Comparison of ENCODE assay signal across 13 cellular contexts in the genomic region with DNA sequence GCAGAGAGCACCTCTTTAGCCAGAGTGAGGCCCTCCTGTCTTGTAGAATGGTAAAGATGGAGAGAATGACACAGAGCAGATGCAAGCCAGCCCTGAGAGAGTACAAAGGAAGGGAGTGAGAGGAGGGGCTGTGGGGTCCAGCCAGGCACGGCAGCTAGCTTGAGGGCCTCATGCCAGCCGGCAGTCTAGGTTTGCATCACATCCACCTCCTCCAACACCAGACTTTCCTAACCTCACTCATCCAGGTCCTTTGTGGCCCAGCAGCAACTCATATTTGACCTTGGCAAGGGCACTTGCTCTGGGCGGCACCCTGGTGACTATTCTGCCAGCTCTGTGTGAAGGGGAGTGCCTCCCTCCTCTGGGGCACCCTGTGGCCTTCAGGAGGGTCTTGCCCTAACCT. TPM values are rescaled to one million over a fixed set of nuclear protein-coding genes. Genes with fewer than 3 reads are reported as not detected.
A peak's percentile ranks its signal among the peaks of the same experiment; 100 is the strongest.
DNase-seq lines count a peak whose midpoint lies in the region; ATAC-seq and TF ChIP-seq lines count a peak whose summit lies in the region.
"Had no signal": no experiment of that assay in that cellular context is flagged by ENCODE, and none has a peak within 500 bp of the region (broad histone marks: within the 10 kb centered on the region; RNA-seq: fewer than 3 reads in every experiment).

No MANE protein-coding gene starts in this region.

- DNase-seq in GM23338 (ENCODE audit: low spot score) (no peak), heart right ventricle (peak in 1 of 2 donors; percentile 37), renal cortical epithelial cell (ENCODE audit: low read depth) (peak; percentile 48), left colon (no peak)
- DNase-seq in activated T-helper 1 cell treated with anti-CD3 and anti-CD28 coated beads, Interleukin-12 subunit alpha, Interleukin-12 subunit beta, Interleukin-2, Interleukin-4 antibody, amounts not matched to agents 30 ng/mL and 10 ng/mL and 1 ng/mL, durations not matched to agents 14 hours and 24 hours and 36 hours (ENCODE audit: low spot score) = no peak
- DNase-seq: dermis blood vessel endothelial cell, NCI-H1436 treated with DMSO at 0.1 percent for 48 hours had no signal

- H3K4me1 ChIP-seq in GM23338 (ENCODE audit: insufficient read depth) = peaks cover 16% of the 10 kb centered on the region
- H3K4me1 ChIP-seq in heart right ventricle = peaks cover 19 to 76% (median 47%) of the 10 kb centered on the region in 9 donors

- no peak overlapping the region for H3K4me2 ChIP-seq in GM23338

- no peak overlapping the region for H3K27ac ChIP-seq in GM23338 (ENCODE audit: low read depth)
- peak overlapping the region; percentile 61 to 91 (median 86) for H3K27ac ChIP-seq in heart right ventricle
- H3K27ac ChIP-seq: VCaP had no signal

- H4K20me1 ChIP-seq in GM23338 (replicated peaks; ENCODE audit: insufficient read depth) = no peaks in the 10 kb centered on the region

- H3K79me2 ChIP-seq in GM23338 (replicated peaks; ENCODE audit: insufficient read depth) = no peaks in the 10 kb centered on the region

- intact Hi-C loops in activated T-helper 1 cell treated with anti-CD3 and anti-CD28 coated beads, Interleukin-12 subunit alpha, Interleukin-12 subunit beta, Interleukin-2, Interleukin-4 antibody, amounts not matched to agents 30 ng/mL and 10 ng/mL and 1 ng/mL, durations not matched to agents 14 hours and 24 hours and 36 hours (cut with micrococcal nuclease) = loop anchor here (10.0 kb wide), 1 partner anchor 288 kb away; the partner anchor contains the start of genes ZBED6 and ZC3H11A
- intact Hi-C loops in heart right ventricle (cut with DNase I) = loop anchor here (1.0 to 10.0 kb wide), 9 partner anchors 50 to 288 kb away; partner anchors contain the start of genes ATP2B4 (in 8 of the 10), ZBED6 (in 1 of the 10) and ZC3H11A (in 1 of the 10)
- intact Hi-C loops in left colon (cut with DNase I, micrococcal nuclease) = loop anchor here (5.0 to 10.0 kb wide), 2 partner anchors 118 to 195 kb away; partner anchors contain the start of gene ATP2B4 (in 1 of the 2)

- H3K27me3 Mint-ChIP-seq in GM23338 (ENCODE audit: insufficient read depth, low read depth, poor library complexity) = peaks cover 13% of the 10 kb centered on the region
- peaks cover 9% of the 10 kb centered on the region for H3K27me3 Mint-ChIP-seq in activated T-helper 1 cell treated with anti-CD3 and anti-CD28 coated beads, Interleukin-12 subunit alpha, Interleukin-12 subunit beta, Interleukin-2, Interleukin-4 antibody, amounts not matched to agents 30 ng/mL and 10 ng/mL and 1 ng/mL, durations not matched to agents 14 hours and 24 hours and 36 hours (ENCODE audit: insufficient read depth)

- H3K36me3 Mint-ChIP-seq in GM23338 (ENCODE audit: low read depth) = no peaks in the 10 kb centered on the region
- H3K36me3 Mint-ChIP-seq in activated T-helper 1 cell treated with anti-CD3 and anti-CD28 coated beads, Interleukin-12 subunit alpha, Interleukin-12 subunit beta, Interleukin-2, Interleukin-4 antibody, amounts not matched to agents 30 ng/mL and 10 ng/mL and 1 ng/mL, durations not matched to agents 14 hours and 24 hours and 36 hours (ENCODE audit: low read depth) = no peaks in the 10 kb centered on the region

- 0 out of 2 replicates have a peak overlapping the region, but pooled peaks have one; percentile 32 for H2AFZ ChIP-seq in GM23338

- peaks cover 4% of the 10 kb centered on the region; the same call in 1 of the 2 replicates for H3K27me3 ChIP-seq in GM23338 (ENCODE audit: insufficient read depth)
- no peaks in the 10 kb centered on the region for H3K27me3 ChIP-seq in heart right ventricle

- no peak overlapping the region for H3K27ac Mint-ChIP-seq in GM23338
- H3K27ac Mint-ChIP-seq in activated T-helper 1 cell treated with anti-CD3 and anti-CD28 coated beads, Interleukin-12 subunit alpha, Interleukin-12 subunit beta, Interleukin-2, Interleukin-4 antibody, amounts not matched to agents 30 ng/mL and 10 ng/mL and 1 ng/mL, durations not matched to agents 14 hours and 24 hours and 36 hours = peak overlapping the region; percentile 53
- H3K27ac Mint-ChIP-seq: activated T-helper 2 cell treated with anti-CD3 and anti-CD28 coated beads, Interferon-gamma antibody, Interleukin-2, Interleukin-4, amounts not matched to agents 10 μg/mL and 5 μg/mL and 100 μg/mL, durations not matched to agents 14 hours and 24 hours and 36 hours had no signal

- H3K4me3 ChIP-seq in GM23338 = no peak overlapping the region
- H3K4me3 ChIP-seq in heart right ventricle = no peak overlapping the region

- H3K4me3 Mint-ChIP-seq in GM23338 = no peak overlapping the region
- no peak overlapping the region for H3K4me3 Mint-ChIP-seq in activated T-helper 1 cell treated with anti-CD3 and anti-CD28 coated beads, Interleukin-12 subunit alpha, Interleukin-12 subunit beta, Interleukin-2, Interleukin-4 antibody, amounts not matched to agents 30 ng/mL and 10 ng/mL and 1 ng/mL, durations not matched to agents 14 hours and 24 hours and 36 hours

- no peaks in the 10 kb centered on the region for H3K9me3 ChIP-seq in heart right ventricle

- no peaks in the 10 kb centered on the region for H3F3A ChIP-seq in GM23338 (replicated peaks; ENCODE audit: low read depth)

- no peaks in the 10 kb centered on the region for H3K9me3 Mint-ChIP-seq in GM23338
- no peaks in the 10 kb centered on the region for H3K9me3 Mint-ChIP-seq in activated T-helper 1 cell treated with anti-CD3 and anti-CD28 coated beads, Interleukin-12 subunit alpha, Interleukin-12 subunit beta, Interleukin-2, Interleukin-4 antibody, amounts not matched to agents 30 ng/mL and 10 ng/mL and 1 ng/mL, durations not matched to agents 14 hours and 24 hours and 36 hours
- H3K9me3 Mint-ChIP-seq: activated T-helper 2 cell treated with anti-CD3 and anti-CD28 coated beads, Interferon-gamma antibody, Interleukin-2, Interleukin-4, amounts not matched to agents 10 μg/mL and 5 μg/mL and 100 μg/mL, durations not matched to agents 14 hours and 24 hours and 36 hours had no signal

- ATAC-seq in GM23338 = no peak
- ATAC-seq in heart right ventricle = peak in 7 of 8 donors; percentile 20 to 72 (median 30)
- ATAC-seq in GM19452 (IDR thresholded peaks at IDR 0.05; ENCODE audit: unreplicated experiment) = no peak
- no peak for ATAC-seq in HG02571 (IDR thresholded peaks at IDR 0.05; ENCODE audit: unreplicated experiment)
- ATAC-seq in GM21381 (IDR thresholded peaks at IDR 0.05; ENCODE audit: unreplicated experiment) = no peak
- no peak for ATAC-seq in left colon

- H3K4me1 Mint-ChIP-seq in GM23338 = peaks cover 43% of the 10 kb centered on the region
- H3K4me1 Mint-ChIP-seq in activated T-helper 1 cell treated with anti-CD3 and anti-CD28 coated beads, Interleukin-12 subunit alpha, Interleukin-12 subunit beta, Interleukin-2, Interleukin-4 antibody, amounts not matched to agents 30 ng/mL and 10 ng/mL and 1 ng/mL, durations not matched to agents 14 hours and 24 hours and 36 hours (ENCODE audit: low read depth) = peaks cover 14% of the 10 kb centered on the region

- WGBS in heart right ventricle, 2 donors = 16 to 18% methylated on average over 3 of the region's 3 CpGs

- H3K36me3 ChIP-seq in GM23338 (ENCODE audit: insufficient read depth) = no peaks in the 10 kb centered on the region
- no peaks in the 10 kb centered on the region for H3K36me3 ChIP-seq in heart right ventricle

- no peaks in the 10 kb centered on the region for H3K9me2 ChIP-seq in GM23338 (ENCODE audit: insufficient read depth)

- no peak for TF ChIP-seq CTCF in GM23338 (conservative IDR thresholded peaks at IDR 0.05; ENCODE audit: low read depth in 2 of 2)
- TF ChIP-seq CTCF in heart right ventricle (IDR thresholded peaks at IDR 0.05) = no peak

RNA-seq across cellular contexts. Expression of gene OPTC, which starts 13.3 kb away (rescaled TPM):
- 1.0 TPM in 1 of 2 replicates, not detected in the other for total RNA-seq in GM23338 (2014; rRNA removed; shearing (Covaris generic))
- polyA plus RNA-seq in GM23338 (2016; fragmentation: Nextera tagmentation; extraction: Ambion mirVana) = 0.26 and 0.50 TPM in 2 replicates
- total RNA-seq in activated T-helper 1 cell treated with anti-CD3 and anti-CD28 coated beads, Interleukin-12 subunit alpha, Interleukin-12 subunit beta, Interleukin-2, Interleukin-4 antibody, amounts not matched to agents 30 ng/mL and 10 ng/mL and 1 ng/mL, durations not matched to agents 14 hours and 24 hours and 36 hours = not detected in 2 replicates
- total RNA-seq in heart right ventricle = not detected
- polyA plus RNA-seq in heart right ventricle = not detected
- total RNA-seq in renal cortical epithelial cell = not detected in 2 replicates
- total RNA-seq in left colon = not detected
- total RNA-seq: activated T-helper 2 cell treated with anti-CD3 and anti-CD28 coated beads, Interferon-gamma antibody, Interleukin-2, Interleukin-4, amounts not matched to agents 10 μg/mL and 5 μg/mL and 100 μg/mL, durations not matched to agents 14 hours and 24 hours and 36 hours; dermis blood vessel endothelial cell; osteoblast had no signal

RNA-seq across cellular contexts. Expression of gene PRELP, which starts 31.6 kb away (rescaled TPM):
- total RNA-seq in GM23338 (2014; rRNA removed; shearing (Covaris generic)) = 0.03 and 0.08 TPM in 2 replicates
- 0.03 and 0.12 TPM in 2 replicates for polyA plus RNA-seq in GM23338 (2016; fragmentation: Nextera tagmentation; extraction: Ambion mirVana)
- not detected in 2 replicates for total RNA-seq in activated T-helper 1 cell treated with anti-CD3 and anti-CD28 coated beads, Interleukin-12 subunit alpha, Interleukin-12 subunit beta, Interleukin-2, Interleukin-4 antibody, amounts not matched to agents 30 ng/mL and 10 ng/mL and 1 ng/mL, durations not matched to agents 14 hours and 24 hours and 36 hours
- total RNA-seq in heart right ventricle = 10 to 100 TPM in 7 of 10 donors, 1 to 10 TPM in 3; 3.3 to 37.1 (median 14.1) TPM
- 10 to 100 TPM; 15.0 to 15.3 TPM for polyA plus RNA-seq in heart right ventricle
- 0.05 TPM in 1 of 2 replicates, not detected in the other for total RNA-seq in renal cortical epithelial cell
- total RNA-seq in left colon = 10 to 100 TPM in 1 of 2 donors, 1 to 10 TPM in 1; 6.6 to 19.7 TPM
- total RNA-seq: activated T-helper 2 cell treated with anti-CD3 and anti-CD28 coated beads, Interferon-gamma antibody, Interleukin-2, Interleukin-4, amounts not matched to agents 10 μg/mL and 5 μg/mL and 100 μg/mL, durations not matched to agents 14 hours and 24 hours and 36 hours; dermis blood vessel endothelial cell had no signal

Comparison
In these comparisons a context has a peak if more than half of its experiments do, and no peak if none do; other contexts are left out.
1. ATAC-seq: peak in heart right ventricle (7 of 8); none in GM23338 (single experiment), GM19452 (single experiment), HG02571 (single experiment), GM21381 (single experiment) and left colon (single experiment).